Comparison of ENCODE assay signal across 8 cellular contexts in the genomic region with DNA sequence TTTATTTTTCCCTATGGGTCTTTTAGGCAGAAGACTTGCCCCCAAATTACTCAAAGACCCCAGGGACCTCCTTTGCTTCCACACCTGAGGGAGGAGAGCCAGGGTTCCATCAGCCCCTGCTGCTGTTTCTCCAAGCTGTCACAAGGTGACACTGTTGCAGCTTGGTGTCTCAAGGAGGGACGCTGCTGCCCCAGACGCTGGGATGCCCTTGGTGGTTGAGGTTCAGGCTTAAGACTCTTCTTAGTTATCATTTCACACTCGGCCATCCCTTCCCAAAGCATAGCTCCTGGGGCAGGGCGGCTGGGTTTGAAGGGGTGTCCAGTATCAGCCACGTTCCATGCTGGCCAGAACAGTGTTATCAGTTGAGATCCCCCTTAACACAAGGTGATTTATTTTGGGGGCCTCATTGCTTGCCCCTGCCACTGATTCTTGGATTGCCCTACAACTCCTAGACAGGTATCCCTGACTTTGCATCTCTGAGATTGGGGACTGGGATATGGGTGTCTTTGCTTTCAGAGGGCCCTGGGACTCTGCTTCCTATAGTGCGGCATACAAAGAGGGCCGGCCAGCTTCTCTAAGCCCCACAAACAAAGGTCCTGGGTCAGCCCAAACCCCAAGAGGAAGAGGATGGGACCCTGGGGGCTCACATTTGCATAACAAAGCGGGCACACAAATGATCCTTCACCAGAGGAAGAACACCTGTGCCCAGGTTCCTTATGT. TPM values are rescaled to one million over a fixed set of nuclear protein-coding genes. Genes with fewer than 3 reads are reported as not detected.
A peak's percentile ranks its signal among the peaks of the same experiment; 100 is the strongest.
DNase-seq lines count a peak whose midpoint lies in the region; ATAC-seq and FAIRE-seq lines count a peak whose summit lies in the region.

No MANE protein-coding gene starts in this region.

- intact Hi-C loops in head of caudate nucleus (cut with DNase I), result loop anchor here (2.0 kb wide), 1 partner anchor 84 kb away; no protein-coding TSS in a partner anchor
- intact Hi-C loops in sciatic nerve (cut with DNase I), result no loop called here

- ATAC-seq in HG03558 (IDR thresholded peaks at IDR 0.05; ENCODE audit: extremely low read depth, unreplicated experiment) (peak; percentile 49), sciatic nerve (peak; percentile 43)

- FAIRE-seq in GM19239 (lab: Jason Lieb, UNC), result peak; percentile 97

- DNase-seq in COLO668 (lab: John Stamatoyannopoulos, UW; ENCODE audit: unreplicated experiment) (peak; percentile 29), GM19239 (ENCODE audit: insufficient read length, low spot score) (peak; percentile 67), OCI-M2 (lab: John Stamatoyannopoulos, UW; ENCODE audit: unreplicated experiment) (peak; percentile 16), head of caudate nucleus (peak in 33 of 42 donors; percentile 41 to 81 (median 57)), sciatic nerve (ENCODE audit: low spot score) (peak; percentile 56), T1000 (lab: John Stamatoyannopoulos, UW) (no peak)
- DNase-seq in activated T-helper 9 cell treated with anti-CD3 and anti-CD28 coated beads, Interleukin-2, amount 50 U/mL, for 16 hours (ENCODE audit: low read depth), result peak; percentile 52

RNA-seq across cellular contexts. Expression of gene GPR55, which starts 22.7 kb away (rescaled TPM):
- total RNA-seq in sciatic nerve, result 0.18 TPM

RNA-seq across cellular contexts. Expression of gene ITM2C, which starts 37.6 kb away (rescaled TPM):
- total RNA-seq in sciatic nerve, result 136 TPM
